In genomic region chr6:30672445-30673253, GRCh38 we compare ENCODE assay signal across 8 cellular contexts. TPM values are rescaled to one million over a fixed set of nuclear protein-coding genes. Genes with fewer than 3 reads are reported as not detected.
DNase-seq lines count a peak whose midpoint lies in the region; ATAC-seq and TF ChIP-seq lines count a peak whose summit lies in the region.

DHX16 (minus strand) TSS chr6:30673006; CDS start chr6:30672841, 165 bp downstream.

- H3K36me3 Mint-ChIP-seq in Caco-2 (ENCODE audit: insufficient read depth, unreplicated experiment), result peaks cover 42% of the 10 kb centered on the region

- H3K36me3 ChIP-seq in Caco-2 (ENCODE audit: control insufficient read depth, insufficient read depth, low read length), result no peaks in the 10 kb centered on the region

- intact Hi-C loops in Caco-2 (cut with micrococcal nuclease; ENCODE audit: unreplicated experiment), result loop anchor here (1.0 to 5.0 kb wide), 5 partner anchors 26 to 190 kb away; partner anchors contain the start of genes ATAT1, C6orf136, MDC1 and MRPS18B

- peak within 1 kb of the TSS; percentile 71 for H3K27ac Mint-ChIP-seq in Caco-2 (ENCODE audit: unreplicated experiment)

- TSS peak; percentile 52 for BruUV-seq in Caco-2 (replicated peaks; lab: Mats Ljungman, UMichigan)

- H3K4me3 ChIP-seq in Caco-2 (ENCODE audit: low read depth, low read length) (peak within 1 kb of the TSS; percentile 85), epithelial cell of esophagus (ENCODE audit: low read length) (peak within 1 kb of the TSS; percentile 87), mononuclear cell (ENCODE audit: low read length) (peak within 1 kb of the TSS; percentile 80)

- POLR2A ChIA-PET in Caco-2 (lab: Charles Lee), result interaction anchor here (0.6 to 1.2 kb wide), 4 partner anchors 23 to 102 kb away, joined by 3 to 5 read pairs (median 4); partner anchors contain the start of genes ABCF1 and MDC1

- peaks cover 5% of the 10 kb centered on the region for H3K4me1 Mint-ChIP-seq in Caco-2 (ENCODE audit: low read depth, unreplicated experiment)

- H3K27me3 ChIP-seq in Caco-2 (replicated peaks; ENCODE audit: control insufficient read depth, insufficient read depth, low read length) (no peaks in the 10 kb centered on the region), mononuclear cell (ENCODE audit: insufficient read depth, low read length) (no peaks in the 10 kb centered on the region)

- no peaks in the 10 kb centered on the region for H3K9me3 Mint-ChIP-seq in Caco-2 (ENCODE audit: unreplicated experiment)

- peak; percentile 73 for ATAC-seq in GM21381 (IDR thresholded peaks at IDR 0.05; ENCODE audit: unreplicated experiment)

- H3K9me3 ChIP-seq in Caco-2 (no peaks in the 10 kb centered on the region), mononuclear cell (ENCODE audit: low read depth, low read length) (no peaks in the 10 kb centered on the region)

- DNase-seq in Caco-2 (peak; percentile 96), HuH-7.5 (ENCODE audit: low spot score) (peak; percentile 76), OCI-M1 (lab: John Stamatoyannopoulos, UW) (peak; percentile 98), activated T-cell treated with anti-CD3 and anti-CD28 coated beads for 24 hours (ENCODE audit: low read depth) (peak; percentile 88), epithelial cell of esophagus (ENCODE audit: low read depth) (peak; percentile 99)
- DNase-seq in stimulated activated CD8-positive, alpha-beta memory T cell treated with anti-CD3 and anti-CD28 coated beads, Interleukin-4, amount 100 ng/mL, for 1 hour (ENCODE audit: low read depth in 2 of 2, low spot score in 1 of 2), result peak; percentile 80 to 81

- H3K4me1 ChIP-seq in Caco-2, result peaks cover 6% of the 10 kb centered on the region
- peaks cover 39% of the 10 kb centered on the region for H3K4me1 ChIP-seq in mononuclear cell (ENCODE audit: insufficient read depth, low read length)

- no peaks in the 10 kb centered on the region for H3K27me3 Mint-ChIP-seq in Caco-2 (ENCODE audit: insufficient read depth, unreplicated experiment)

- peak within 1 kb of the TSS; percentile 77 for H3K4me3 Mint-ChIP-seq in Caco-2 (ENCODE audit: unreplicated experiment)

- TF ChIP-seq CTCF in Caco-2 (IDR thresholded peaks at IDR 0.05; ENCODE audit: insufficient read depth in 1 of 2, low read depth in 1 of 2, low read length in 1 of 2, severe bottlenecking in 1 of 2, unreplicated experiment in 1 of 2) (peak; percentile 80 to 85), epithelial cell of esophagus (IDR thresholded peaks at IDR 0.05; ENCODE audit: insufficient read depth, low read depth, low read length, missing control alignments) (peak; percentile 85)

- CTCF ChIA-PET in Caco-2 (lab: Charles Lee), result interaction anchor here (0.6 to 1.4 kb wide), 10 partner anchors 18 to 415 kb away, joined by 3 to 6 read pairs (median 3); partner anchors contain the start of genes MDC1 and NRM

RNA-seq across cellular contexts. Expression of gene DHX16, which starts in this region (rescaled TPM):
- 36.6 and 40.6 TPM in 2 replicates for total RNA-seq in Caco-2 (2022)
- 8.2 TPM for total RNA-seq in mononuclear cell

Comparison
In these comparisons a context has a peak if more than half of its experiments do, and no peak if none do; other contexts are left out.
1. Peak in every context shown above with its lines: DNase-seq, ATAC-seq and H3K4me3 ChIP-seq.